9 cellular contexts compared by ENCODE assay signal in the genomic region with DNA sequence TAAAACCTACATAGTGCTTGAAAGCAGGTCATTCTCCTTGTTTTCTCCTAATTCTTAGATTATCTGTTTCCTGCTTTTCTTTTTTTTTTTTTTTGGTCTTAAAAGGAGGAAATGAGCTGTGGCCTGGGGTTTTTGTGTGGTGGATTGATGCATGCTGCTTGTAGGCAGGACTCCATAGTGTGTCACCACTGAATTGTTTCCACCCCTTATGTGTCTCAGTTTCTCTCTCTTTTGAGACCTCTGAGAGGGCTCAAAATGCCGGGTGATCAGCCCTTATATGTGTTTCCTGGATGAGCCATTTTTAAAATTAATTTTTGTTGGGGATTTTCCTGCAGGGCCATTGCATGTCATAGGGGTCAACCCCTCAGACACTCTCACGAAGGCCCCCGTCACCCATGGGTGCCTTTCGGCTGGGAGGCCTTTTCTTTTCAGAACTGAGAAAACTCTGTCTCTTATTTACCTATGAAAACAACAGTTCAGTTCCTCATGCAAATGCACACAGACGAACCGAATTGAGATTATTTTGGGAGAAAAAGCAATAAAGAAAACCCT. TPM values are rescaled to one million over a fixed set of nuclear protein-coding genes. Genes with fewer than 3 reads are reported as not detected.
DNase-seq lines count a peak whose midpoint lies in the region; ATAC-seq and TF ChIP-seq lines count a peak whose summit lies in the region.
"Had no signal": no experiment of that assay in that cellular context is flagged by ENCODE, and none has a peak within 500 bp of the region (broad histone marks: within the 10 kb centered on the region; RNA-seq: fewer than 3 reads in every experiment).

No MANE protein-coding gene starts in this region.

- H3K4me1 Mint-ChIP-seq in GM23338 (peaks cover 29% of the 10 kb centered on the region), naive B cell (peaks cover 13 to 45% (median 33%) of the 10 kb centered on the region in 3 donors)

- H3K4me1 ChIP-seq in GM23338 (ENCODE audit: insufficient read depth): peaks cover 28% of the 10 kb centered on the region

- H3K9me3 Mint-ChIP-seq in GM23338: peaks cover 31% of the 10 kb centered on the region
- peaks cover 0 to 22% (median 8%) of the 10 kb centered on the region in 7 donors for H3K9me3 Mint-ChIP-seq in naive B cell

- peaks cover 8% of the 10 kb centered on the region; the same call in 1 of the 2 replicates for H3K9me2 ChIP-seq in GM23338 (ENCODE audit: insufficient read depth)

- H3K36me3 Mint-ChIP-seq in GM23338 (ENCODE audit: low read depth) (peaks cover 17% of the 10 kb centered on the region), naive B cell (peaks cover 0 to 3% of the 10 kb centered on the region in 2 donors)

- H3K27ac Mint-ChIP-seq in GM23338 (no peak overlapping the region; the same call in 1 of the 2 replicates), naive B cell (peak overlapping the region; percentile 82 to 97 (median 94))

- H3K27me3 Mint-ChIP-seq in GM23338 (ENCODE audit: insufficient read depth, low read depth, poor library complexity): peaks cover 2% of the 10 kb centered on the region
- no peaks in the 10 kb centered on the region for H3K27me3 Mint-ChIP-seq in naive B cell

- H3K4me2 ChIP-seq in GM23338: 0 out of 2 replicates have a peak overlapping the region, but pooled peaks have one; percentile 0
- H3K4me2 ChIP-seq: smooth muscle cell had no signal

- no peak overlapping the region for H2AFZ ChIP-seq in GM23338

- no peaks in the 10 kb centered on the region for H3F3A ChIP-seq in GM23338 (replicated peaks; ENCODE audit: low read depth)

- H3K27ac ChIP-seq in GM23338 (ENCODE audit: low read depth): no peak overlapping the region

- DNase-seq in GM23338 (ENCODE audit: low spot score): no peak
- peak; percentile 79 for DNase-seq in KBM-7
- peak; percentile 54 for DNase-seq in naive B cell
- DNase-seq in T1000 (lab: John Stamatoyannopoulos, UW): no peak
- DNase-seq in NCI-H748 (lab: John Stamatoyannopoulos, UW; ENCODE audit: unreplicated experiment): no peak
- DNase-seq in HT-29 (ENCODE audit: low spot score): no peak
- no peak for DNase-seq in G401 (ENCODE audit: low spot score)

- no peak overlapping the region for H3K4me3 ChIP-seq in GM23338
- H3K4me3 ChIP-seq: smooth muscle cell had no signal

- H4K20me1 ChIP-seq in GM23338 (replicated peaks; ENCODE audit: insufficient read depth): no peaks in the 10 kb centered on the region

- no peak for TF ChIP-seq CTCF in GM23338 (conservative IDR thresholded peaks at IDR 0.05; ENCODE audit: low read depth in 2 of 2)

- no peaks in the 10 kb centered on the region for H3K79me2 ChIP-seq in GM23338 (replicated peaks; ENCODE audit: insufficient read depth)

- peaks cover 7% of the 10 kb centered on the region for H3K36me3 ChIP-seq in GM23338 (ENCODE audit: insufficient read depth)

- no peaks in the 10 kb centered on the region for H3K27me3 ChIP-seq in GM23338 (ENCODE audit: insufficient read depth)

- in situ Hi-C loops in KBM-7 (cut with MboI; ENCODE audit: low pct_unique_long_range_greater_than_20kb, low sequenced_read_pairs): no loop called here
- in situ Hi-C loops in G401 (cut with HindIII; ENCODE audit: low sequenced_read_pairs): no loop called here

- ATAC-seq in GM18907 (IDR thresholded peaks at IDR 0.05; ENCODE audit: unreplicated experiment): peak; percentile 98
- no peak for ATAC-seq in GM23338
- peak; percentile 90 to 93 for ATAC-seq in naive B cell (ENCODE audit: low read depth in 2 of 2)

- H3K4me3 Mint-ChIP-seq in GM23338: no peak overlapping the region
- H3K4me3 Mint-ChIP-seq in naive B cell: peak overlapping the region; percentile 19 to 90 (median 78)

TF ChIP-seq in GM23338, 12 proteins besides CTCF, POLR2A, EP300 and RAD21 (continues in another document):
- TF ChIP-seq EZH2 (IDR thresholded peaks at IDR 0.05; ENCODE audit: low read depth, unreplicated experiment): no peak
- TF ChIP-seq, protein P1, sequence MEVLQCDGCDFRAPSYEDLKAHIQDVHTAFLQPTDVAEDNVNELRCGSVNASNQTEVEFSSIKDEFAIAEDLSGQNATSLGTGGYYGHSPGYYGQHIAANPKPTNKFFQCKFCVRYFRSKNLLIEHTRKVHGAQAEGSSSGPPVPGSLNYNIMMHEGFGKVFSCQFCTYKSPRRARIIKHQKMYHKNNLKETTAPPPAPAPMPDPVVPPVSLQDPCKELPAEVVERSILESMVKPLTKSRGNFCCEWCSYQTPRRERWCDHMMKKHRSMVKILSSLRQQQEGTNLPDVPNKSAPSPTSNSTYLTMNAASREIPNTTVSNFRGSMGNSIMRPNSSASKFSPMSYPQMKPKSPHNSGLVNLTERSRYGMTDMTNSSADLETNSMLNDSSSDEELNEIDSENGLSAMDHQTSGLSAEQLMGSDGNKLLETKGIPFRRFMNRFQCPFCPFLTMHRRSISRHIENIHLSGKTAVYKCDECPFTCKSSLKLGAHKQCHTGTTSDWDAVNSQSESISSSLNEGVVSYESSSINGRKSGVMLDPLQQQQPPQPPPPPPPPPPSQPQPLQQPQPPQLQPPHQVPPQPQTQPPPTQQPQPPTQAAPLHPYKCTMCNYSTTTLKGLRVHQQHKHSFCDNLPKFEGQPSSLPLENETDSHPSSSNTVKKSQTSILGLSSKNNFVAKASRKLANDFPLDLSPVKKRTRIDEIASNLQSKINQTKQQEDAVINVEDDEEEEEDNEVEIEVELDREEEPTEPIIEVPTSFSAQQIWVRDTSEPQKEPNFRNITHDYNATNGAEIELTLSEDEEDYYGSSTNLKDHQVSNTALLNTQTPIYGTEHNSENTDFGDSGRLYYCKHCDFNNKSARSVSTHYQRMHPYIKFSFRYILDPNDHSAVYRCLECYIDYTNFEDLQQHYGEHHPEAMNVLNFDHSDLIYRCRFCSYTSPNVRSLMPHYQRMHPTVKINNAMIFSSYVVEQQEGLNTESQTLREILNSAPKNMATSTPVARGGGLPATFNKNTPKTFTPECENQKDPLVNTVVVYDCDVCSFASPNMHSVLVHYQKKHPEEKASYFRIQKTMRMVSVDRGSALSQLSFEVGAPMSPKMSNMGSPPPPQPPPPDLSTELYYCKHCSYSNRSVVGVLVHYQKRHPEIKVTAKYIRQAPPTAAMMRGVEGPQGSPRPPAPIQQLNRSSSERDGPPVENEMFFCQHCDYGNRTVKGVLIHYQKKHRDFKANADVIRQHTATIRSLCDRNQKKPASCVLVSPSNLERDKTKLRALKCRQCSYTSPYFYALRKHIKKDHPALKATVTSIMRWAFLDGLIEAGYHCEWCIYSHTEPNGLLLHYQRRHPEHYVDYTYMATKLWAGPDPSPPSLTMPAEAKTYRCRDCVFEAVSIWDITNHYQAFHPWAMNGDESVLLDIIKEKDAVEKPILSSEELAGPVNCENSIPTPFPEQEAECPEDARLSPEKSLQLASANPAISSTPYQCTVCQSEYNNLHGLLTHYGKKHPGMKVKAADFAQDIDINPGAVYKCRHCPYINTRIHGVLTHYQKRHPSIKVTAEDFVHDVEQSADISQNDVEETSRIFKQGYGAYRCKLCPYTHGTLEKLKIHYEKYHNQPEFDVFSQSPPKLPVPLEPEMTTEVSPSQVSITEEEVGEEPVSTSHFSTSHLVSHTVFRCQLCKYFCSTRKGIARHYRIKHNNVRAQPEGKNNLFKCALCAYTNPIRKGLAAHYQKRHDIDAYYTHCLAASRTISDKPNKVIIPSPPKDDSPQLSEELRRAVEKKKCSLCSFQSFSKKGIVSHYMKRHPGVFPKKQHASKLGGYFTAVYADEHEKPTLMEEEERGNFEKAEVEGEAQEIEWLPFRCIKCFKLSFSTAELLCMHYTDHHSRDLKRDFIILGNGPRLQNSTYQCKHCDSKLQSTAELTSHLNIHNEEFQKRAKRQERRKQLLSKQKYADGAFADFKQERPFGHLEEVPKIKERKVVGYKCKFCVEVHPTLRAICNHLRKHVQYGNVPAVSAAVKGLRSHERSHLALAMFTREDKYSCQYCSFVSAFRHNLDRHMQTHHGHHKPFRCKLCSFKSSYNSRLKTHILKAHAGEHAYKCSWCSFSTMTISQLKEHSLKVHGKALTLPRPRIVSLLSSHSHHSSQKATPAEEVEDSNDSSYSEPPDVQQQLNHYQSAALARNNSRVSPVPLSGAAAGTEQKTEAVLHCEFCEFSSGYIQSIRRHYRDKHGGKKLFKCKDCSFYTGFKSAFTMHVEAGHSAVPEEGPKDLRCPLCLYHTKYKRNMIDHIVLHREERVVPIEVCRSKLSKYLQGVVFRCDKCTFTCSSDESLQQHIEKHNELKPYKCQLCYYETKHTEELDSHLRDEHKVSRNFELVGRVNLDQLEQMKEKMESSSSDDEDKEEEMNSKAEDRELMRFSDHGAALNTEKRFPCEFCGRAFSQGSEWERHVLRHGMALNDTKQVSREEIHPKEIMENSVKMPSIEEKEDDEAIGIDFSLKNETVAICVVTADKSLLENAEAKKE (CRISPR knock-in tag; IDR thresholded peaks at IDR 0.05): no peak
- no peak for TF ChIP-seq JUNB (IDR thresholded peaks at IDR 0.05; ENCODE audit: unreplicated experiment)
- TF ChIP-seq, protein P2, sequence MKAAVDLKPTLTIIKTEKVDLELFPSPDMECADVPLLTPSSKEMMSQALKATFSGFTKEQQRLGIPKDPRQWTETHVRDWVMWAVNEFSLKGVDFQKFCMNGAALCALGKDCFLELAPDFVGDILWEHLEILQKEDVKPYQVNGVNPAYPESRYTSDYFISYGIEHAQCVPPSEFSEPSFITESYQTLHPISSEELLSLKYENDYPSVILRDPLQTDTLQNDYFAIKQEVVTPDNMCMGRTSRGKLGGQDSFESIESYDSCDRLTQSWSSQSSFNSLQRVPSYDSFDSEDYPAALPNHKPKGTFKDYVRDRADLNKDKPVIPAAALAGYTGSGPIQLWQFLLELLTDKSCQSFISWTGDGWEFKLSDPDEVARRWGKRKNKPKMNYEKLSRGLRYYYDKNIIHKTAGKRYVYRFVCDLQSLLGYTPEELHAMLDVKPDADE (IDR thresholded peaks at IDR 0.05): no peak

RNA-seq across cellular contexts. Expression of a gene that starts 32.0 kb away (rescaled TPM):
- total RNA-seq in GM23338 (2014; rRNA removed; shearing (Covaris generic)): 0.24 and 0.35 TPM in 2 replicates
- not detected in 2 replicates for polyA plus RNA-seq in GM23338 (2016; fragmentation: Nextera tagmentation; extraction: Ambion mirVana)
- 10 to 100 TPM in 4 of 6 donors, 1 to 10 TPM in 2; 5.4 to 12.8 (median 10.7) TPM for polyA plus RNA-seq in naive B cell (ENCODE audit: low read depth in 6 of 6)
- not detected in 2 replicates for total RNA-seq in HT-29 (2014; rRNA removed; shearing (Covaris generic))
- not detected in 2 replicates for total RNA-seq in G401 (2014; rRNA removed; shearing (Covaris generic))
- total RNA-seq: smooth muscle cell had no signal
- polyA plus RNA-seq: smooth muscle cell had no signal

Comparison
In these comparisons a context has a peak if more than half of its experiments do, and no peak if none do; other contexts are left out.
1. DNase-seq: peak in KBM-7 (single experiment) and naive B cell (single experiment); none in GM23338 (single experiment), T1000 (single experiment), NCI-H748 (single experiment), HT-29 (single experiment) and G401 (single experiment).